In the genomic region with DNA sequence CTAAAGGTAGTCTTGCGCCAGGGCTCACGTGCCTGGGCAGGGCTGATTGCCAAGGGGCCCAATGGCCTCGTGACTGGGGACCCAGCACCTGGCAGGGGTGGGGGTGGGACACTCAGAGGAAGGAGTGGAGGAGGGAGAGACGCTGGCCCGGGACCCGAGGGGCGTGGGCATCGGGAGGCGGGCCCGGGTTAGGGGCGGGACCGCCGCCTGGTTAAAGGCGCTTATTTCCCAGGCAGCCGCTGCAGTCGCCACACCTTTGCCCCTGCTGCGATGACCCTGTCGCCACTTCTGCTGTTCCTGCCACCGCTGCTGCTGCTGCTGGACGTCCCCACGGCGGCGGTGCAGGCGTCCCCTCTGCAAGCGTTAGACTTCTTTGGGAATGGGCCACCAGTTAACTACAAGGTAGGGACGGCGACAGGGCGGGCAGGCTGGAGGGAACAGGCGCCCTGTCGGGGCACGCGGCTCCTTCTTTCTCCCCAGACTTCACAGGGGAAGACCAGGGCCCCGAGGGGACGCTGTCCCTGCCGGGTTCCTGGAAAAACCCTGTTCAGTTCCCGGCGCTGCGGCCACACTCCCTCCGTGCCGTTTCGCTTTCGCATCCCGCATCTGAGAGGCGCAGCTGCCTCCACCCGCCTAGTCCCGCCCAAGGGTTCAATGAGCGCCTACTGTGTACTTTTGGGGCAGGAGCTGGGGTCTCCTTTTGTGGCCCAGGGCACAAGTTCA, we compare ENCODE assay signal across 8 cellular contexts. TPM values are rescaled to one million over a fixed set of nuclear protein-coding genes. Genes with fewer than 3 reads are reported as not detected.
DNase-seq lines count a peak whose midpoint lies in the region; ATAC-seq and TF ChIP-seq lines count a peak whose summit lies in the region.

IFI30 (plus strand) TSS at position 242 of the 723 bp plus-strand sequence; CDS start at position 271, 29 bp downstream.

- H3K27me3 Mint-ChIP-seq in T-helper 1 cell treated with Interleukin-12 subunit alpha and Interleukin-12 subunit beta and Interleukin-4 antibody, amounts not matched to agents 30 μg/mL and 1 μg/mL, for 36 hours (ENCODE audit: low read depth), result no peaks in the 10 kb centered on the region
- no peaks in the 10 kb centered on the region for H3K27me3 Mint-ChIP-seq in MCF 10A (ENCODE audit: insufficient read depth, unreplicated experiment)

- peaks cover 20% of the 10 kb centered on the region for H3K4me1 Mint-ChIP-seq in T-helper 1 cell treated with Interleukin-12 subunit alpha and Interleukin-12 subunit beta and Interleukin-4 antibody, amounts not matched to agents 30 μg/mL and 1 μg/mL, for 36 hours (ENCODE audit: low read depth)
- H3K4me1 Mint-ChIP-seq in MCF 10A (ENCODE audit: insufficient read depth, unreplicated experiment), result peaks cover 5% of the 10 kb centered on the region

- peak within 1 kb of the TSS; percentile 85 for H3K27ac Mint-ChIP-seq in T-helper 1 cell treated with Interleukin-12 subunit alpha and Interleukin-12 subunit beta and Interleukin-4 antibody, amounts not matched to agents 30 μg/mL and 1 μg/mL, for 36 hours
- no peak within 1 kb of the TSS for H3K27ac Mint-ChIP-seq in MCF 10A (ENCODE audit: low read depth, unreplicated experiment)

- CTCF ChIA-PET in MCF 10A (lab: Yijun Ruan, JAX), result interaction anchor here (0.9 to 1.5 kb wide), 6 partner anchors 9 to 237 kb away, joined by 3 to 9 read pairs (median 4); no protein-coding TSS in a partner anchor

- TF ChIP-seq CTCF in MCF 10A (IDR thresholded peaks at IDR 0.05; ENCODE audit: unreplicated experiment), result no peak

- H3K4me3 Mint-ChIP-seq in T-helper 1 cell treated with Interleukin-12 subunit alpha and Interleukin-12 subunit beta and Interleukin-4 antibody, amounts not matched to agents 30 μg/mL and 1 μg/mL, for 36 hours, result peak within 1 kb of the TSS; percentile 90
- H3K4me3 Mint-ChIP-seq in MCF 10A (ENCODE audit: unreplicated experiment), result peak within 1 kb of the TSS; percentile 80

- POLR2A ChIA-PET in MCF 10A (lab: Yijun Ruan, JAX), result interaction anchor here (0.6 to 3.8 kb wide), 9 partner anchors 10 to 707 kb away, joined by 3 to 35 read pairs (median 3); partner anchors contain the start of genes MPV17L2 and RAB3A

- intact Hi-C loops in MCF 10A (cut with micrococcal nuclease), result no loop called here

- ATAC-seq in GM21576 (IDR thresholded peaks at IDR 0.05; ENCODE audit: unreplicated experiment), result peak; percentile 45

- no TSS peak for BruUV-seq in MCF 10A (replicated peaks; lab: Mats Ljungman, UMichigan)

- peaks cover 20% of the 10 kb centered on the region for H3K36me3 Mint-ChIP-seq in T-helper 1 cell treated with Interleukin-12 subunit alpha and Interleukin-12 subunit beta and Interleukin-4 antibody, amounts not matched to agents 30 μg/mL and 1 μg/mL, for 36 hours (ENCODE audit: low read depth)
- H3K36me3 Mint-ChIP-seq in MCF 10A (ENCODE audit: insufficient read depth, unreplicated experiment), result peaks cover 32% of the 10 kb centered on the region

- DNase-seq in EH (ENCODE audit: low read depth), result peak; percentile 42
- peak; percentile 44 for DNase-seq in LHCN-M2 (ENCODE audit: low read depth)
- peak; percentile 72 for DNase-seq in MCF 10A (ENCODE audit: unreplicated experiment)
- peak; percentile 80 for DNase-seq in islet precursor cell
- peak; percentile 49 to 61 for DNase-seq in stimulated activated CD4-positive, alpha-beta T cell treated with anti-CD3 and anti-CD28 coated beads, Interleukin-1b, Interleukin-23, amount 100 ng/mL, for 4 hours (ENCODE audit: low read depth in 2 of 2)
- no peak for DNase-seq in amniotic stem cell (lab: John Stamatoyannopoulos, UW)

- H3K9me3 Mint-ChIP-seq in T-helper 1 cell treated with Interleukin-12 subunit alpha and Interleukin-12 subunit beta and Interleukin-4 antibody, amounts not matched to agents 30 μg/mL and 1 μg/mL, for 36 hours, result no peaks in the 10 kb centered on the region
- H3K9me3 Mint-ChIP-seq in MCF 10A (ENCODE audit: unreplicated experiment), result no peaks in the 10 kb centered on the region

RNA-seq across cellular contexts. Expression of gene IFI30, which starts in this region (rescaled TPM):
- 3.3 and 13.0 TPM in 2 replicates for total RNA-seq in LHCN-M2 (2014; rRNA removed)
- 22.2 TPM for polyA plus RNA-seq in LHCN-M2 (2012)
- total RNA-seq in MCF 10A (2022), result 4.7 and 9.1 TPM in 2 replicates
